ENCODE assay signal across 18 cellular contexts in the genomic region with DNA sequence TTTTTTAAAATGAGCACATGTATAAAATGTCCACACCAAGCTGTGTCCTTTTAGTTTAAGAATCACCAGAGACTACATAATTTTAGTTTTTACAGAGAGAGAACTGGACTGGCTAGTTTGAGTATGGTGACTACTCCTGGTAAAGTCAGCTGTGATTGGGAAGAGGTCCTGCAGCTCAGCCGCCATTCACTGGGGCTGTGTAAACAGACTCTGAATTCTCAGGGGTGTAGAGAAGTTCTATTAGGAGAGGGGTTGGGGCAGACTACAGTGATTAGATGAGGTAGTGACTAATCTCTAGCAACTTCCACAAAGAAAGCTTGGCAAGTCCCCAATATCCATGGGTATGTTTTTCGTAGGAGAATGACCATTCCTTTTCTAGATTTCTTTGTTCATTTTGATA.
"Had no signal": no experiment of that assay in that cellular context is flagged by ENCODE, and none has a peak within 500 bp of the region (broad histone marks: within the 10 kb centered on the region; RNA-seq: fewer than 3 reads in every experiment).

No MANE protein-coding gene starts in this region.

- DNase-seq: hypothalamus; islet precursor cell; left ventricle myocardium inferior; mesendoderm; naive B cell; natural killer cell; nephron progenitor cell; ovary; retina; right cardiac atrium; sigmoid colon; small intestine; spleen; stimulated activated CD4-positive, alpha-beta T cell treated with anti-CD3 and anti-CD28 coated beads, Interleukin-4, amount 100 ng/mL, for 24 hours; stimulated activated naive CD4-positive, alpha-beta T cell; tibial artery; trophoblast cell; upper lobe of right lung had no signal
